8 cellular contexts compared by ENCODE assay signal in the genomic region with DNA sequence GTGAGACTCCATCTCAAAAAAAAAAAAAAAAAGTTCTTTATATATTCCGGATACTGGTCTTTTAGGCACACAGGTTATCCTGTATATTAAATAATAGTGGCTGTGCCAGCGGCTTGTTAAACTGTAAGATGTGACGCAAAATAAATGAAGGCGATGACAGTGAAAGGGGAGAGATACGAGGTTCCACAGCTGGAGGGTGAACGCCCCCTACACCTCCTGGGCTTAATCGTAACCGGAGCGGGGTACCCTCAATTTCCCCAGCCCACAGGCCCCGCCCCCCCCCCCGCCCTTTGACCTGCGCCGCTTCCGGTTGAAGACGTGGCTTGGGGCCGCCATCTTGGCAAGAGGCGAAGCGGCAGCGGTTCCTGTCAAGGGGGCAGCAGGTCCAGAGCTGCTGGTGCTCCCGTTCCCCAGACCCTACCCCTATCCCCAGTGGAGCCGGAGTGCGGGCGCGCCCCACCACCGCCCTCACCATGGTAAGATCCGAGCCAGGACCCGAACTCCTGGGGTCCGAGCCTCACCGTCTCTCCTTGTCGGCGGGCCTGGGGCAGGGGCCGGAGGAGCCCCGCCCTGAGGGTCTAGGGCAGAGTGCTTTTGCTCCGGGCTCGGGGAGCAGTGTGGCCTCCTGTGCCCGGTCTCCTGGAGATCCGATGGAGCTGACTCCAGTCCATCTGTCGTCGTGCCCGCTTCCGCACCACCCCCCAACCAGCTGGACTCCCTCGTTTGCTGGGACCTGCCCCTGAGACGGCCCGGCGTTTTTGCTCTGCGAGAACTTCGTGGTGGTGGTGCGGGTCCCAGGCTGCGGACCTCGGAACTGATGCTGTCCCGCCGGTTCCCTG. TPM values are rescaled to one million over a fixed set of nuclear protein-coding genes. Genes with fewer than 3 reads are reported as not detected.
DNase-seq lines count a peak whose midpoint lies in the region; ATAC-seq and TF ChIP-seq lines count a peak whose summit lies in the region.

A gene (plus strand): TSS at position 335 of the 839 bp plus-strand sequence. CDS start 139 bp downstream, at position 474.

- H3K27me3 ChIP-seq in neural progenitor cell: no peaks in the 10 kb centered on the region
- no peaks in the 10 kb centered on the region for H3K27me3 ChIP-seq in stomach smooth muscle (ENCODE audit: control insufficient read depth in 1 of 2, insufficient read depth in 2 of 2, low read length in 2 of 2)

- H3K4me2 ChIP-seq in neural progenitor cell: peak within 1 kb of the TSS; percentile 88

- ATAC-seq in GM21619 (IDR thresholded peaks at IDR 0.05; ENCODE audit: unreplicated experiment): peak; percentile 66

- DNase-seq in D341Med (ENCODE audit: low spot score): peak; percentile 89
- peak; percentile 70 for DNase-seq in LHCN-M2 (ENCODE audit: low read depth)
- DNase-seq in SK-MEL-5 (ENCODE audit: low read depth, low spot score): peak; percentile 60
- peak; percentile 55 to 83 (median 74) for DNase-seq in activated naive CD4-positive, alpha-beta T cell (lab: John Stamatoyannopoulos, UW)
- peak; percentile 49 for DNase-seq in foreskin melanocyte
- peak; percentile 92 for DNase-seq in neural progenitor cell (ENCODE audit: low spot score)

- H3K27ac ChIP-seq in neural progenitor cell (peak within 1 kb of the TSS; percentile 93), stomach smooth muscle (ENCODE audit: low read length) (peak within 1 kb of the TSS; percentile 94)

- H3K36me3 ChIP-seq in neural progenitor cell (no peaks in the 10 kb centered on the region), stomach smooth muscle (ENCODE audit: control insufficient read depth in 2 of 2, insufficient read depth in 2 of 2, low read length in 2 of 2) (no peaks in the 10 kb centered on the region)

- TF ChIP-seq CTCF in neural progenitor cell (IDR thresholded peaks at IDR 0.05): peak; percentile 7

- peak within 1 kb of the TSS; percentile 97 for H2AFZ ChIP-seq in neural progenitor cell (replicated peaks)

- H3K4me1 ChIP-seq in neural progenitor cell: peaks cover 14% of the 10 kb centered on the region
- peaks cover 6% of the 10 kb centered on the region for H3K4me1 ChIP-seq in stomach smooth muscle (ENCODE audit: control insufficient read depth, insufficient read depth, low read length)

- H4K20me1 ChIP-seq in neural progenitor cell (ENCODE audit: low read depth): peaks cover 47% of the 10 kb centered on the region

- H3K4me3 ChIP-seq in neural progenitor cell: peak within 1 kb of the TSS; percentile 99
- peak within 1 kb of the TSS; percentile 87 to 93 for H3K4me3 ChIP-seq in stomach smooth muscle (ENCODE audit: low read length in 2 of 2)

- peak within 1 kb of the TSS; percentile 89 for H3K27ac Mint-ChIP-seq in neural progenitor cell

- H3K79me2 ChIP-seq in neural progenitor cell (ENCODE audit: low read depth): peaks cover 51% of the 10 kb centered on the region

- peak within 1 kb of the TSS; percentile 97 for H3K4me3 Mint-ChIP-seq in neural progenitor cell

- in situ Hi-C loops in SK-MEL-5 (cut with HindIII; ENCODE audit: low pct_unique_long_range_greater_than_20kb, low sequenced_read_pairs): no loop called here

- H3K9ac ChIP-seq in neural progenitor cell (peak within 1 kb of the TSS; percentile 89), stomach smooth muscle (ENCODE audit: low read length in 2 of 2) (peak within 1 kb of the TSS; percentile 98)

- H3F3A ChIP-seq in neural progenitor cell (ENCODE audit: low read depth): peaks cover 5% of the 10 kb centered on the region

- H3K27me3 Mint-ChIP-seq in neural progenitor cell (ENCODE audit: insufficient read depth, low read depth): no peaks in the 10 kb centered on the region

- H3K9me3 ChIP-seq in neural progenitor cell (ENCODE audit: low read depth): no peaks in the 10 kb centered on the region
- no peaks in the 10 kb centered on the region for H3K9me3 ChIP-seq in stomach smooth muscle (ENCODE audit: control insufficient read depth in 2 of 2, low read length in 2 of 2)

- H3K4me1 Mint-ChIP-seq in neural progenitor cell: peaks cover 23% of the 10 kb centered on the region

- H3K36me3 Mint-ChIP-seq in neural progenitor cell: peaks cover 1% of the 10 kb centered on the region

- no peaks in the 10 kb centered on the region for H3K9me3 Mint-ChIP-seq in neural progenitor cell

RNA-seq across cellular contexts. Expression of the gene that starts here (rescaled TPM):
- total RNA-seq in LHCN-M2 (2014; rRNA removed) (149 and 156 TPM in 2 replicates), neural progenitor cell (ENCODE audit: low replicate concordance) (97.8 and 112 TPM in 2 replicates)
- polyA plus RNA-seq in LHCN-M2 (2012): 127 TPM
- total RNA-seq in SK-MEL-5 (2014; rRNA removed; shearing (Covaris generic)): 93.3 and 98.3 TPM in 2 replicates
- polyA plus RNA-seq in SK-MEL-5 (2015; cell fraction: cytosol; rRNA removed): 101 and 116 TPM in 2 replicates
- polyA plus RNA-seq in SK-MEL-5 (2015; cell fraction: nucleus; rRNA removed): 23.0 and 28.7 TPM in 2 replicates

Comparison
In these comparisons a context has a peak if more than half of its experiments do, and no peak if none do; other contexts are left out.
1. Peak in every context shown above with its lines: DNase-seq, ATAC-seq, H3K4me3 ChIP-seq and H3K27ac ChIP-seq.